In the genomic region with DNA sequence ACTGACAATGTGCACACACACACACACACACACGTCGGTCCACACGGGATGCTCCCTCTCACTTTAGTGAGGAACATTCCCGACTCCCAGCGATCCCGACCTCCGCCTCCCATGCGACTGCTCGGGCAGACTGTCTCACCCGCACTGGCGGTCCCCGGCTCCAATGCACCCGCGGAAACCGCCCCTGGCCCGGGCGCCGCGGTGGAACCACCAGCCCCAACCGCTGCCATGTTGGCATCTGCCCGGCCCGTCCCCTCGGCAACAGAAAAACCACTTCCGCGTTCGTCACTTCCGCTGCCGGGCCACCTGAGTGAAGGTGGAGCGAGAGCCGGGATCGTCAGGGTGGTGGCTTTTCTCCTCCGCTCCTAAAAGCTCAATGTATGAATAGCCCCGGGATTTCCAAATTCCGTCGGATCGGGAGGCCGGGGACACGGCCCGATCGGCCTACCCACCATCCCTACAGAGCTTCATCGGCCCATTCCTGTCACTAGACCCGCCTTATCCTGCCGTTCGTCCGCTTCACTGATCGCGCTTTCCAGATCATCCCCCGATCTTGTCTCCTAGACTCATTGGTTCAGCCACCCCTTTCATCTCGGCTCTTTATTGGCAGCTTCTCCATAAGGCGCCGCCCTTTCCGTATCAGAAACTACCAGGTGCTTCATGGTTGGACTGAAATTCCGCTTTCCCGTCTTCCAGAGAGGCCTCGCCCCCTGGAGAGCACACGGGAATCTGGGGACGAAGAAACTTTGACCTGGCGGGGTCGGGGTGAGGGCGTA, we compare ENCODE assay signal across 7 cellular contexts. TPM values are rescaled to one million over a fixed set of nuclear protein-coding genes. Genes with fewer than 3 reads are reported as not detected.
DNase-seq lines count a peak whose midpoint lies in the region; ATAC-seq and TF ChIP-seq lines count a peak whose summit lies in the region.

SLC35A2 (minus strand) TSS at position 240 of the 776 bp plus-strand sequence; CDS start at position 230, 10 bp downstream.

- POLR2A ChIA-PET in MCF 10A (lab: Yijun Ruan, JAX) = interaction anchor here (0.7 to 2.6 kb wide), 16 partner anchors 8 to 337 kb away, joined by 3 to 57 read pairs (median 4); partner anchors contain the start of genes HDAC6, OTUD5, PQBP1 and RBM3

- H3K4me3 ChIP-seq in iPS-20b (ENCODE audit: low read length) = peak within 1 kb of the TSS; percentile 81
- peak within 1 kb of the TSS; percentile 93 for H3K4me3 ChIP-seq in skeletal muscle satellite cell (ENCODE audit: low read length)

- intact Hi-C loops in MCF 10A (cut with micrococcal nuclease) = loop anchor here (5.0 kb wide), 2 partner anchors 44 to 149 kb away; partner anchors contain the start of gene GLOD5

- no TSS peak for BruUV-seq in MCF 10A (replicated peaks; lab: Mats Ljungman, UMichigan)

- no peaks in the 10 kb centered on the region for H3K9me3 ChIP-seq in iPS-20b (ENCODE audit: insufficient read depth, low read depth, low read length)
- no peaks in the 10 kb centered on the region for H3K9me3 ChIP-seq in skeletal muscle satellite cell (replicated peaks; ENCODE audit: low read length)

- peaks cover 15% of the 10 kb centered on the region for H3K9me3 Mint-ChIP-seq in MCF 10A (ENCODE audit: unreplicated experiment)

- no peaks in the 10 kb centered on the region for H3K27me3 ChIP-seq in iPS-20b (ENCODE audit: insufficient read depth, low read length)
- H3K27me3 ChIP-seq in skeletal muscle satellite cell (ENCODE audit: control insufficient read depth, insufficient read depth, low read length) = no peaks in the 10 kb centered on the region

- H3K4me1 ChIP-seq in iPS-20b (ENCODE audit: insufficient read depth, low read length) = no peaks in the 10 kb centered on the region
- H3K4me1 ChIP-seq in skeletal muscle satellite cell (ENCODE audit: control insufficient read depth, insufficient read depth, low read length) = peaks cover 6% of the 10 kb centered on the region

- DNase-seq in NCI-H2227 (lab: John Stamatoyannopoulos, UW; ENCODE audit: unreplicated experiment) (peak; percentile 94), MCF 10A (ENCODE audit: unreplicated experiment) (peak; percentile 79)

- CTCF ChIA-PET in MCF 10A (lab: Yijun Ruan, JAX) = interaction anchor here (0.7 to 1.4 kb wide), 7 partner anchors 8 to 150 kb away, joined by 3 to 6 read pairs (median 4); partner anchors contain the start of genes PQBP1 and TIMM17B

- H3K4me1 Mint-ChIP-seq in MCF 10A (ENCODE audit: insufficient read depth, unreplicated experiment) = peaks cover 17% of the 10 kb centered on the region

- H3K27ac Mint-ChIP-seq in MCF 10A (ENCODE audit: low read depth, unreplicated experiment) = peak within 1 kb of the TSS; percentile 99

- ATAC-seq in GM18858 (IDR thresholded peaks at IDR 0.05; ENCODE audit: unreplicated experiment) = peak; percentile 35
- ATAC-seq in HG03097 (IDR thresholded peaks at IDR 0.05; ENCODE audit: low FRiP score, unreplicated experiment) = peak; percentile 38

- H3K4me3 Mint-ChIP-seq in MCF 10A (ENCODE audit: unreplicated experiment) = peak within 1 kb of the TSS; percentile 91

- peak within 1 kb of the TSS; percentile 82 for H3K9ac ChIP-seq in iPS-20b (ENCODE audit: low read depth, low read length)
- peak within 1 kb of the TSS; percentile 91 for H3K9ac ChIP-seq in skeletal muscle satellite cell (ENCODE audit: low read depth, low read length)

- H3K36me3 ChIP-seq in iPS-20b (ENCODE audit: insufficient read depth, low read depth, low read length) (peaks cover 39% of the 10 kb centered on the region), skeletal muscle satellite cell (ENCODE audit: insufficient read depth, low read length) (no peaks in the 10 kb centered on the region)

- H3K4me2 ChIP-seq in skeletal muscle satellite cell (ENCODE audit: low read length) = peak within 1 kb of the TSS; percentile 81

- no peaks in the 10 kb centered on the region for H3K27me3 Mint-ChIP-seq in MCF 10A (ENCODE audit: insufficient read depth, unreplicated experiment)

- peaks cover 48% of the 10 kb centered on the region for H3K36me3 Mint-ChIP-seq in MCF 10A (ENCODE audit: insufficient read depth, unreplicated experiment)

- TF ChIP-seq CTCF in VCaP (conservative IDR thresholded peaks at IDR 0.05) = no peak
- no peak for TF ChIP-seq CTCF in MCF 10A (IDR thresholded peaks at IDR 0.05; ENCODE audit: unreplicated experiment)

- H3K27ac ChIP-seq in VCaP = peak within 1 kb of the TSS; percentile 64
- H3K27ac ChIP-seq in iPS-20b (ENCODE audit: low read length) = no peak within 1 kb of the TSS

RNA-seq across cellular contexts. Expression of gene SLC35A2, which starts in this region (rescaled TPM):
- 38.6 and 43.5 TPM in 2 replicates for total RNA-seq in MCF 10A (2022)
- 14.7 and 21.6 TPM in 2 replicates for total RNA-seq in skeletal muscle satellite cell (2012; rRNA removed)
